ENCODE assay signal across 8 cellular contexts in the genomic region with DNA sequence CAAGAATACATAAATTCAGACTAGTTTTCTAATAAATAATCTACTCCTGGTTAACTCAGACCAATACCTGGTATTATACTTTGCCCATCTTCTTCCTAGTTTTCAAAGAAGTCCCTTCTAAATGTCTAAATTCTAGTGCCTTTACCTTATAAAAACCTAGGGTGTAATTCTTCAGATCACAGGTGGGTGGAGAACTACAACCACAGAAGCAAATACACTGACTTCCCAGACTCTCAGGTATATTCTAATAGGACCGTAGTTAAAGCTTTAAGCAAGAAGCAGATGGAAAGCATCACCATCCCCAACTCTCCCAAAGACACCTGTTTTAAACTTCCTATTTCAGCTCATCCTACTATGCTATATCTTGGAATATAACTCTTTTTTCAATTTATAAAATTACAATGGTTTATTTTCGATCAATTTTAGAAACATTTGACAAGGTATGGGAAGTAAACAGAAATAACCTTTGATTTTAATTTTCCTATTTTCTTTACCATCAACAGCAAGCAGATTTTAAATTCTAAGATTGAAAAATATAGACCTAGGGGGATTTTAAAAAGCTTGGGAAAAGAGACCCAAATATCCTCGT. TPM values are rescaled to one million over a fixed set of nuclear protein-coding genes. Genes with fewer than 3 reads are reported as not detected.
DNase-seq lines count a peak whose midpoint lies in the region; ATAC-seq and TF ChIP-seq lines count a peak whose summit lies in the region.

No MANE protein-coding gene starts in this region.

- no peak overlapping the region for H3K27ac Mint-ChIP-seq in neural crest cell (ENCODE audit: unreplicated experiment)

- H4K8ac ChIP-seq in IMR-90 (ENCODE audit: low read depth in 2 of 2, low read length in 2 of 2): no peak overlapping the region

- dilution Hi-C loops in IMR-90 (cut with HindIII; ENCODE audit: low sequenced_read_pairs, unreplicated experiment): no loop called here

- H4K91ac ChIP-seq in IMR-90 (ENCODE audit: insufficient read depth, low read depth, low read length): no peak overlapping the region

- H2BK20ac ChIP-seq in IMR-90 (ENCODE audit: low read depth, low read length): no peak overlapping the region

- H3K27me3 ChIP-seq in AG04450 (ENCODE audit: control insufficient read depth, insufficient read depth, low read length): no peaks in the 10 kb centered on the region
- H3K27me3 ChIP-seq in IMR-90 (ENCODE audit: control insufficient read depth, insufficient read depth, low read length): no peaks in the 10 kb centered on the region
- H3K27me3 ChIP-seq in brain microvascular endothelial cell (replicated peaks): no peaks in the 10 kb centered on the region

- H3K23ac ChIP-seq in IMR-90 (ENCODE audit: low read depth, low read length): no peak overlapping the region

- H3K4ac ChIP-seq in IMR-90 (ENCODE audit: low read depth, low read length): no peak overlapping the region

- no peaks in the 10 kb centered on the region for H3K9me3 Mint-ChIP-seq in neural crest cell

- BruUV-seq in IMR-90 (replicated peaks; lab: Mats Ljungman, UMichigan): no TSS peak

- H3K18ac ChIP-seq in IMR-90 (ENCODE audit: low read depth, low read length): no peak overlapping the region

- H3K36me3 ChIP-seq in IMR-90 (ENCODE audit: control insufficient read depth, insufficient read depth, low read length) (peaks cover 2% of the 10 kb centered on the region; the same call in 1 of the 2 replicates), brain microvascular endothelial cell (replicated peaks) (no peaks in the 10 kb centered on the region)

- CTCF ChIA-PET in AG04450 (lab: Charles Lee) (interaction anchor here (0.6 to 1.1 kb wide), 3 partner anchors 17 to 224 kb away, joined by 3 read pairs; no protein-coding TSS in a partner anchor), IMR-90 (lab: Yijun Ruan, JAX) (interaction anchor here (0.9 to 1.4 kb wide), 2 partner anchors 12 to 13 kb away, joined by 3 read pairs; no protein-coding TSS in a partner anchor)

- no peak overlapping the region for H3K4me3 Mint-ChIP-seq in neural crest cell

- H3K4me2 ChIP-seq in IMR-90 (ENCODE audit: low read depth, low read length): no peak overlapping the region

- no peak overlapping the region for H2AK9ac ChIP-seq in IMR-90 (replicated peaks; ENCODE audit: low read depth, low read length, poor library complexity)

- H3K4me1 ChIP-seq in IMR-90 (ENCODE audit: control insufficient read depth, insufficient read depth, low read length): no peaks in the 10 kb centered on the region

- no peak overlapping the region for H3K56ac ChIP-seq in IMR-90 (ENCODE audit: extremely low read depth, insufficient read depth, low read length)

- no peaks in the 10 kb centered on the region for H3K36me3 Mint-ChIP-seq in neural crest cell (ENCODE audit: low read depth)

- no CpG with 5 or more reads among the region's 3 CpGs for WGBS in IMR-90 (ENCODE audit: extremely low coverage in 2 of 2, insufficient read length in 1 of 2), 2 experiments

- no peak overlapping the region for H3K14ac ChIP-seq in IMR-90 (replicated peaks; ENCODE audit: low read depth, low read length)

- in situ Hi-C loops in IMR-90 (cut with MboI; ENCODE audit: low sequenced_read_pairs) (no loop called here), brain microvascular endothelial cell (cut with HindIII; ENCODE audit: low pct_ligation_motif_present, low sequenced_read_pairs) (no loop called here)

- intact Hi-C loops in IMR-90 (cut with micrococcal nuclease): no loop called here

- H2AK5ac ChIP-seq in IMR-90 (ENCODE audit: low read depth, low read length): no peak overlapping the region

- no peaks in the 10 kb centered on the region; the same call in 1 of the 2 replicates for H3K9me1 ChIP-seq in IMR-90 (ENCODE audit: insufficient read depth, low read length)

- H3K4me3 ChIP-seq in AG04450 (ENCODE audit: low read depth, low read length): no peak overlapping the region
- H3K4me3 ChIP-seq in IMR-90 (ENCODE audit: insufficient read depth, low read depth, low read length): no peak overlapping the region
- H3K4me3 ChIP-seq in brain microvascular endothelial cell (ENCODE audit: low read depth, low read length): no peak overlapping the region

- peak; percentile 40 for TF ChIP-seq RAD21 in IMR-90 (IDR thresholded peaks at IDR 0.05; ENCODE audit: low read length)

- DNase-seq in AG04450 (ENCODE audit: low read depth, low spot score) (no peak), IMR-90 (no peak), brain microvascular endothelial cell (no peak), neural crest cell (ENCODE audit: low read depth, low spot score) (no peak), COLO829 (ENCODE audit: low spot score) (no peak)
- no peak for DNase-seq in activated CD8-positive, alpha-beta memory T cell treated with anti-CD3 and anti-CD28 coated beads, Interleukin-2, amount 50 U/mL, for 4 hours

- TF ChIP-seq CTCF in AG04450 (IDR thresholded peaks at IDR 0.05; ENCODE audit: low read depth, low read length): peak; percentile 35
- peak; percentile 19; the same call in 1 of the 2 replicates for TF ChIP-seq CTCF in IMR-90 (conservative IDR thresholded peaks at IDR 0.05; ENCODE audit: low read depth, low read length)
- peak; percentile 37 for TF ChIP-seq CTCF in brain microvascular endothelial cell (IDR thresholded peaks at IDR 0.05; ENCODE audit: low read depth, low read length, missing control alignments)
- TF ChIP-seq CTCF in neural crest cell (conservative IDR thresholded peaks at IDR 0.05): peak; percentile 66

- no peak overlapping the region for H4K5ac ChIP-seq in IMR-90 (ENCODE audit: low read depth, low read length)

- no peaks in the 10 kb centered on the region for H4K20me1 ChIP-seq in IMR-90 (ENCODE audit: insufficient read depth, low read length)

- H3K9me3 ChIP-seq in AG04450 (ENCODE audit: control insufficient read depth, insufficient read depth, low read length) (no peaks in the 10 kb centered on the region), IMR-90 (ENCODE audit: control insufficient read depth, insufficient read depth, low read length) (no peaks in the 10 kb centered on the region)

- H3K27ac ChIP-seq in AG04450 (ENCODE audit: low read depth, low read length) (no peak overlapping the region), IMR-90 (ENCODE audit: insufficient read depth, low read length) (no peak overlapping the region), brain microvascular endothelial cell (no peak overlapping the region)

- TF ChIP-seq POLR2A in IMR-90 (IDR thresholded peaks at IDR 0.05; ENCODE audit: low read depth, low read length): no peak

- H3K79me1 ChIP-seq in IMR-90 (ENCODE audit: low read depth in 1 of 2, low read length in 2 of 2): peaks cover 0 to 4% of the 10 kb centered on the region in 2 experiments; a peak in 1 of 4 replicates

- no peak overlapping the region for H3K9ac ChIP-seq in IMR-90 (ENCODE audit: low read depth, low read length)

- H3K4me1 Mint-ChIP-seq in neural crest cell: no peaks in the 10 kb centered on the region

- no peak overlapping the region for H2BK5ac ChIP-seq in IMR-90 (ENCODE audit: low read depth, low read length, poor library complexity, severe bottlenecking)

- no peak overlapping the region for H2AFZ ChIP-seq in IMR-90 (replicated peaks; ENCODE audit: low read length, poor library complexity)

- no peaks in the 10 kb centered on the region for H3K27me3 Mint-ChIP-seq in neural crest cell (ENCODE audit: low read depth)

- H2BK120ac ChIP-seq in IMR-90 (ENCODE audit: low read depth, low read length): no peak overlapping the region

- peak; percentile 76 for ATAC-seq in GM18867 (IDR thresholded peaks at IDR 0.05; ENCODE audit: unreplicated experiment)
- no peak for ATAC-seq in IMR-90 (ENCODE audit: low read depth)
- ATAC-seq in HG03457 (IDR thresholded peaks at IDR 0.05; ENCODE audit: unreplicated experiment): no peak

- H2BK15ac ChIP-seq in IMR-90 (ENCODE audit: low read depth, low read length): no peak overlapping the region

- POLR2A ChIA-PET in AG04450 (lab: Yijun Ruan, JAX) (no interaction called here), IMR-90 (lab: Charles Lee; ENCODE audit: unreplicated experiment) (no interaction called here)

TF ChIP-seq in IMR-90, 13 proteins besides CTCF, POLR2A, EP300 and RAD21:
- no peak for TF ChIP-seq RFX5 (IDR thresholded peaks at IDR 0.05; ENCODE audit: low read depth, low read length)
- TF ChIP-seq SMC3 (IDR thresholded peaks at IDR 0.05; ENCODE audit: low read depth, low read length): no peak
- no peak for TF ChIP-seq MAFK (IDR thresholded peaks at IDR 0.05; ENCODE audit: low read depth, low read length)
- no peak for TF ChIP-seq MAZ (IDR thresholded peaks at IDR 0.05; ENCODE audit: borderline replicate concordance, low read depth, low read length)

RNA-seq across cellular contexts. Expression of a gene that starts 15.8 kb away (rescaled TPM):
- polyA plus RNA-seq in AG04450 (2011; rRNA removed) (18.7 and 27.5 TPM in 2 replicates), IMR-90 (2012; rRNA removed) (4.6 and 6.4 TPM in 2 replicates)
- 6.0 and 9.7 TPM in 2 replicates for polyA minus RNA-seq in AG04450 (2011; rRNA and poly(A)+ RNA removed)
- total RNA-seq in IMR-90 (2012; rRNA removed) (5.9 and 11.4 TPM in 2 replicates), neural crest cell (3.0 and 3.3 TPM in 2 replicates)
- polyA plus RNA-seq in IMR-90 (2012; cell fraction: cytosol; rRNA removed): 2.0 and 3.3 TPM in 2 replicates
- polyA plus RNA-seq in IMR-90 (2012; cell fraction: nucleus; rRNA removed; ENCODE audit: low replicate concordance): 1.3 and 2.6 TPM in 2 replicates
